In the genomic region with DNA sequence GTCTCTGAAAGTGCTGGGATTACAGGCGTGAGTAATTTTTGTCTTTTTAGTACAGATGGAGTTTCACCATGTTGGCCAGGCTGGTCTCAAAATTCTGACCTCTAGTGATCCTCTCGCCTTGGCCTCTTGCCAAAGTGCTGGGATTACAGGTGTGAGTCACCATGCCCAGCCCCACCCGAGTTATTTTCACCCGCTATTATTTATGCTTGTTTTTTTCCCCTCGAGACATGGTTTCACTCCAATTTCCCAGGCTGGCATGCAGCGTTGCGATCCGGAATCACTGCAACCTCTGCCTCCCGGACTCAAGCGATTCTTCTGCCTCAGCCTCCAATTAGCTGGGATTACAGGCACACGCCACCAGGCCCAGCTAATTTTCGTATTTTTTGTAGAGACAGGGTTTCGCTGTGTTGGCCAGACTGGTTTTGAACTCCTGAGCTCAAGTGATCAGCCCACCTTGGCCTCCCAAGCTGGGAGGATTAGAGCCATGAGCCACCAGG, we compare ENCODE assay signal across 11 cellular contexts. TPM values are rescaled to one million over a fixed set of nuclear protein-coding genes. Genes with fewer than 3 reads are reported as not detected.
DNase-seq lines count a peak whose midpoint lies in the region; ATAC-seq and TF ChIP-seq lines count a peak whose summit lies in the region.
"Had no signal": no experiment of that assay in that cellular context is flagged by ENCODE, and none has a peak within 500 bp of the region (broad histone marks: within the 10 kb centered on the region; RNA-seq: fewer than 3 reads in every experiment).

No MANE protein-coding gene starts in this region.

- H3K4me1 Mint-ChIP-seq in natural killer cell: peaks cover 0 to 10% of the 10 kb centered on the region in 2 donors

- BruUV-seq in OCI-LY7 (replicated peaks; lab: Mats Ljungman, UMichigan): no TSS peak

- H3K9me3 Mint-ChIP-seq in natural killer cell: no peaks in the 10 kb centered on the region

- peaks cover 4% of the 10 kb centered on the region; the same call in 1 of the 2 replicates for H4K20me1 ChIP-seq in OCI-LY7 (ENCODE audit: insufficient read depth, low read length)

- H3K4me3 ChIP-seq in right atrium auricular region (no peak overlapping the region), OCI-LY7 (ENCODE audit: low read depth, low read length, poor library complexity, severe bottlenecking) (no peak overlapping the region), fibroblast of the aortic adventitia (ENCODE audit: low read depth, low read length) (no peak overlapping the region)

- H3K4me1 ChIP-seq in right atrium auricular region: no peaks in the 10 kb centered on the region
- peaks cover 7% of the 10 kb centered on the region for H3K4me1 ChIP-seq in OCI-LY7 (ENCODE audit: insufficient read depth, low read length, poor library complexity, severe bottlenecking)

- CTCF ChIA-PET in OCI-LY7 (lab: Charles Lee; ENCODE audit: unreplicated experiment): no interaction called here

- H3K27ac Mint-ChIP-seq in natural killer cell: no peak overlapping the region

- no peaks in the 10 kb centered on the region for H3K27me3 ChIP-seq in right atrium auricular region

- H2AFZ ChIP-seq in OCI-LY7 (ENCODE audit: low read length): no peak overlapping the region

- H3K36me3 ChIP-seq in right atrium auricular region (peaks cover 30% of the 10 kb centered on the region), OCI-LY7 (ENCODE audit: insufficient read depth, low read length) (peaks cover 31% of the 10 kb centered on the region)

- H3K4me2 ChIP-seq in OCI-LY7 (ENCODE audit: low read length): no peak overlapping the region

- TF ChIP-seq CTCF in right atrium auricular region (IDR thresholded peaks at IDR 0.05) (no peak), OCI-LY7 (conservative IDR thresholded peaks at IDR 0.05; ENCODE audit: low read length) (no peak), fibroblast of the aortic adventitia (IDR thresholded peaks at IDR 0.05; ENCODE audit: insufficient read depth, low read length) (no peak), natural killer cell (IDR thresholded peaks at IDR 0.05) (no peak)

- H3K79me2 ChIP-seq in OCI-LY7 (ENCODE audit: insufficient read depth, low read depth, low read length): peaks cover 6% of the 10 kb centered on the region; the same call in 1 of the 2 replicates

- ATAC-seq in left cardiac atrium: no peak
- no peak for ATAC-seq in natural killer cell
- no peak for ATAC-seq in HG02571 (IDR thresholded peaks at IDR 0.05; ENCODE audit: unreplicated experiment)
- ATAC-seq in HG02870 (IDR thresholded peaks at IDR 0.05; ENCODE audit: unreplicated experiment): no peak

- H3K27ac ChIP-seq in right atrium auricular region: no peak overlapping the region
- H3K27ac ChIP-seq in OCI-LY7 (ENCODE audit: low read depth, low read length, poor library complexity, severe bottlenecking): peak overlapping the region; percentile 20

- H3K27me3 Mint-ChIP-seq in natural killer cell (ENCODE audit: low read depth in 2 of 2): no peaks in the 10 kb centered on the region

- POLR2A ChIA-PET in OCI-LY7 (lab: Charles Lee): interaction anchor here (0.6 to 1.0 kb wide), 5 partner anchors 29 to 328 kb away, joined by 3 to 5 read pairs (median 4); no protein-coding TSS in a partner anchor

- H3K9me2 ChIP-seq in OCI-LY7 (ENCODE audit: insufficient read depth, low read length): no peaks in the 10 kb centered on the region

- H3K9me3 ChIP-seq in right atrium auricular region (no peaks in the 10 kb centered on the region), OCI-LY7 (ENCODE audit: low read length) (no peaks in the 10 kb centered on the region)

- peaks cover 7% of the 10 kb centered on the region for H3K36me3 Mint-ChIP-seq in natural killer cell

- H3K4me3 Mint-ChIP-seq in natural killer cell: no peak overlapping the region

- intact Hi-C loops in left cardiac atrium (cut with DNase I) (no loop called here), OCI-LY7 (cut with micrococcal nuclease; ENCODE audit: unreplicated experiment) (no loop called here), posterior vena cava (cut with DNase I) (no loop called here), natural killer cell (cut with micrococcal nuclease) (no loop called here)

- DNase-seq in left cardiac atrium: peak; percentile 44
- no peak for DNase-seq in right atrium auricular region (ENCODE audit: low spot score)
- DNase-seq in OCI-LY7 (ENCODE audit: low spot score): peak; percentile 37
- peak; percentile 45 for DNase-seq in fibroblast of the aortic adventitia (ENCODE audit: low read depth)
- no peak for DNase-seq in posterior vena cava (ENCODE audit: low spot score)
- no peak for DNase-seq in natural killer cell
- DNase-seq: activated CD4-positive, alpha-beta T cell treated with anti-CD3 and anti-CD28 coated beads, Interleukin-2, amount 50 U/mL, for 1 hour; activated gamma-delta T cell; C1 segment of cervical spinal cord had no signal

RNA-seq across cellular contexts. Expression of a gene that starts 9.2 kb away (rescaled TPM):
- 100 to 1,000 TPM; 892 to 925 TPM for total RNA-seq in left cardiac atrium
- 100 to 1,000 TPM; 640 to 985 TPM for total RNA-seq in right atrium auricular region
- total RNA-seq in OCI-LY7 (2014; rRNA removed; shearing (Covaris generic)): 1,289 and 1,881 TPM in 2 replicates
- 1,611 and 1,766 TPM in 2 replicates for total RNA-seq in OCI-LY7 (2022)
- 638 and 2,401 TPM in 2 replicates for total RNA-seq in fibroblast of the aortic adventitia (ENCODE audit: low replicate concordance)
- total RNA-seq in posterior vena cava: 1,000 to 10,000 TPM; 1,179 to 1,230 TPM
- total RNA-seq in natural killer cell: 100 to 1,000 TPM; 752 to 934 (median 923) TPM

RNA-seq across cellular contexts. Expression of a gene that starts 19.2 kb away (rescaled TPM):
- 10 to 100 TPM in 1 of 2 donors, 1 to 10 TPM in 1; 8.5 to 12.1 TPM for total RNA-seq in left cardiac atrium
- 1 to 10 TPM; 9.0 to 9.5 TPM for total RNA-seq in right atrium auricular region
- 22.2 and 25.4 TPM in 2 replicates for total RNA-seq in OCI-LY7 (2014; rRNA removed; shearing (Covaris generic))
- 26.8 and 30.8 TPM in 2 replicates for total RNA-seq in OCI-LY7 (2022)
- total RNA-seq in fibroblast of the aortic adventitia (ENCODE audit: low replicate concordance): 10.4 and 27.8 TPM in 2 replicates
- 10 to 100 TPM; 13.6 to 14.9 TPM for total RNA-seq in posterior vena cava
- total RNA-seq in natural killer cell: 10 to 100 TPM; 63.8 to 79.4 (median 74.4) TPM

RNA-seq across cellular contexts. Expression of a gene that starts 25.5 kb away (rescaled TPM):
- 10 to 100 TPM; 51.8 to 55.0 TPM for total RNA-seq in left cardiac atrium
- total RNA-seq in right atrium auricular region: 10 to 100 TPM; 34.2 to 65.4 TPM
- 44.3 and 48.6 TPM in 2 replicates for total RNA-seq in OCI-LY7 (2014; rRNA removed; shearing (Covaris generic))
- 101 and 110 TPM in 2 replicates for total RNA-seq in OCI-LY7 (2022)
- total RNA-seq in fibroblast of the aortic adventitia (ENCODE audit: low replicate concordance): 65.6 and 174 TPM in 2 replicates
- total RNA-seq in posterior vena cava: 100 to 1,000 TPM in 1 of 2 donors, 10 to 100 TPM in 1; 95.2 to 119 TPM
- total RNA-seq in natural killer cell: 100 to 1,000 TPM; 293 to 363 (median 340) TPM

RNA-seq across cellular contexts. Expression of a gene that starts 45.0 kb away (rescaled TPM):
- 10 to 100 TPM; 36.1 to 42.0 TPM for total RNA-seq in left cardiac atrium
- total RNA-seq in right atrium auricular region: 10 to 100 TPM; 45.9 to 47.7 TPM
- 23.6 and 33.0 TPM in 2 replicates for total RNA-seq in OCI-LY7 (2014; rRNA removed; shearing (Covaris generic))
- total RNA-seq in OCI-LY7 (2022): 37.8 and 38.6 TPM in 2 replicates
- 25.2 and 56.8 TPM in 2 replicates for total RNA-seq in fibroblast of the aortic adventitia (ENCODE audit: low replicate concordance)
- 10 to 100 TPM; 38.7 to 45.7 TPM for total RNA-seq in posterior vena cava
- 10 to 100 TPM; 26.8 to 36.8 (median 36.3) TPM for total RNA-seq in natural killer cell

Comparison
In these comparisons a context has a peak if more than half of its experiments do, and no peak if none do; other contexts are left out.
1. DNase-seq: peak in left cardiac atrium (single experiment), OCI-LY7 (single experiment) and fibroblast of the aortic adventitia (single experiment); none in right atrium auricular region (single experiment), posterior vena cava (single experiment) and natural killer cell (single experiment).